1 cellular context compared by ENCODE assay signal in the genomic region with DNA sequence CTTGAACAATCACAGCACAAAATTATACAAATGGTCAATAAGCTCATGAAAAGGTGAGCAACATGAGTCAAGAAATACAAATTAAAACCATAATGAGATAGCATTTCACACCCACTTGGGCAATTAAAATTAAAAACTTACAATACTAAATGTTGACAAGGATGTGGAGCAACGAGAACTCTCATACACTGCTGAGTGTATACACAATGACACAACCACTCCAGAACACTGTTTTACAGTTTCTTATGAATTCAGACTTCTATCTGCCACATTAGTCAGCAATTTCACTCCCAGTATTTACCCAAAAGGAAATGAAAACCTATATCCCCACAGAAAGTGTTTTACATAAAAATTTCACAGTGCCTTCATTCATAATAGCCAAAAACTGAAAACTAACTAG.
TF ChIP-seq lines count a peak whose summit lies in the region.

No MANE protein-coding gene starts in this region.

TF ChIP-seq in GM12878, 131 proteins besides CTCF, POLR2A, EP300 and RAD21:
- TF ChIP-seq FOXM1 (IDR thresholded peaks at IDR 0.05; ENCODE audit: low read depth, low read length) (no peak), JUND (IDR thresholded peaks at IDR 0.05; ENCODE audit: low read depth, low read length) (no peak), SMARCA5 (IDR thresholded peaks at IDR 0.05) (no peak), SREBF1 (IDR thresholded peaks at IDR 0.05; ENCODE audit: low read length) (no peak), TARDBP (IDR thresholded peaks at IDR 0.05; ENCODE audit: borderline replicate concordance) (no peak), TCF12 (IDR thresholded peaks at IDR 0.05; ENCODE audit: low read depth, low read length) (no peak), IKZF2 (IDR thresholded peaks at IDR 0.05) (no peak), EGR1 (IDR thresholded peaks at IDR 0.05; ENCODE audit: borderline replicate concordance in 1 of 2, low read depth in 2 of 2, low read length in 2 of 2) (no peak), TCF7 (IDR thresholded peaks at IDR 0.05; ENCODE audit: borderline replicate concordance) (no peak)
- TF ChIP-seq, protein P1, sequence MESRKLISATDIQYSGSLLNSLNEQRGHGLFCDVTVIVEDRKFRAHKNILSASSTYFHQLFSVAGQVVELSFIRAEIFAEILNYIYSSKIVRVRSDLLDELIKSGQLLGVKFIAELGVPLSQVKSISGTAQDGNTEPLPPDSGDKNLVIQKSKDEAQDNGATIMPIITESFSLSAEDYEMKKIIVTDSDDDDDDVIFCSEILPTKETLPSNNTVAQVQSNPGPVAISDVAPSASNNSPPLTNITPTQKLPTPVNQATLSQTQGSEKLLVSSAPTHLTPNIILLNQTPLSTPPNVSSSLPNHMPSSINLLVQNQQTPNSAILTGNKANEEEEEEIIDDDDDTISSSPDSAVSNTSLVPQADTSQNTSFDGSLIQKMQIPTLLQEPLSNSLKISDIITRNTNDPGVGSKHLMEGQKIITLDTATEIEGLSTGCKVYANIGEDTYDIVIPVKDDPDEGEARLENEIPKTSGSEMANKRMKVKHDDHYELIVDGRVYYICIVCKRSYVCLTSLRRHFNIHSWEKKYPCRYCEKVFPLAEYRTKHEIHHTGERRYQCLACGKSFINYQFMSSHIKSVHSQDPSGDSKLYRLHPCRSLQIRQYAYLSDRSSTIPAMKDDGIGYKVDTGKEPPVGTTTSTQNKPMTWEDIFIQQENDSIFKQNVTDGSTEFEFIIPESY (IDR thresholded peaks at IDR 0.05): no peak
- TF ChIP-seq, protein P2, sequence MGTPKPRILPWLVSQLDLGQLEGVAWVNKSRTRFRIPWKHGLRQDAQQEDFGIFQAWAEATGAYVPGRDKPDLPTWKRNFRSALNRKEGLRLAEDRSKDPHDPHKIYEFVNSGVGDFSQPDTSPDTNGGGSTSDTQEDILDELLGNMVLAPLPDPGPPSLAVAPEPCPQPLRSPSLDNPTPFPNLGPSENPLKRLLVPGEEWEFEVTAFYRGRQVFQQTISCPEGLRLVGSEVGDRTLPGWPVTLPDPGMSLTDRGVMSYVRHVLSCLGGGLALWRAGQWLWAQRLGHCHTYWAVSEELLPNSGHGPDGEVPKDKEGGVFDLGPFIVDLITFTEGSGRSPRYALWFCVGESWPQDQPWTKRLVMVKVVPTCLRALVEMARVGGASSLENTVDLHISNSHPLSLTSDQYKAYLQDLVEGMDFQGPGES (IDR thresholded peaks at IDR 0.05): no peak
- TF ChIP-seq, protein P3, sequence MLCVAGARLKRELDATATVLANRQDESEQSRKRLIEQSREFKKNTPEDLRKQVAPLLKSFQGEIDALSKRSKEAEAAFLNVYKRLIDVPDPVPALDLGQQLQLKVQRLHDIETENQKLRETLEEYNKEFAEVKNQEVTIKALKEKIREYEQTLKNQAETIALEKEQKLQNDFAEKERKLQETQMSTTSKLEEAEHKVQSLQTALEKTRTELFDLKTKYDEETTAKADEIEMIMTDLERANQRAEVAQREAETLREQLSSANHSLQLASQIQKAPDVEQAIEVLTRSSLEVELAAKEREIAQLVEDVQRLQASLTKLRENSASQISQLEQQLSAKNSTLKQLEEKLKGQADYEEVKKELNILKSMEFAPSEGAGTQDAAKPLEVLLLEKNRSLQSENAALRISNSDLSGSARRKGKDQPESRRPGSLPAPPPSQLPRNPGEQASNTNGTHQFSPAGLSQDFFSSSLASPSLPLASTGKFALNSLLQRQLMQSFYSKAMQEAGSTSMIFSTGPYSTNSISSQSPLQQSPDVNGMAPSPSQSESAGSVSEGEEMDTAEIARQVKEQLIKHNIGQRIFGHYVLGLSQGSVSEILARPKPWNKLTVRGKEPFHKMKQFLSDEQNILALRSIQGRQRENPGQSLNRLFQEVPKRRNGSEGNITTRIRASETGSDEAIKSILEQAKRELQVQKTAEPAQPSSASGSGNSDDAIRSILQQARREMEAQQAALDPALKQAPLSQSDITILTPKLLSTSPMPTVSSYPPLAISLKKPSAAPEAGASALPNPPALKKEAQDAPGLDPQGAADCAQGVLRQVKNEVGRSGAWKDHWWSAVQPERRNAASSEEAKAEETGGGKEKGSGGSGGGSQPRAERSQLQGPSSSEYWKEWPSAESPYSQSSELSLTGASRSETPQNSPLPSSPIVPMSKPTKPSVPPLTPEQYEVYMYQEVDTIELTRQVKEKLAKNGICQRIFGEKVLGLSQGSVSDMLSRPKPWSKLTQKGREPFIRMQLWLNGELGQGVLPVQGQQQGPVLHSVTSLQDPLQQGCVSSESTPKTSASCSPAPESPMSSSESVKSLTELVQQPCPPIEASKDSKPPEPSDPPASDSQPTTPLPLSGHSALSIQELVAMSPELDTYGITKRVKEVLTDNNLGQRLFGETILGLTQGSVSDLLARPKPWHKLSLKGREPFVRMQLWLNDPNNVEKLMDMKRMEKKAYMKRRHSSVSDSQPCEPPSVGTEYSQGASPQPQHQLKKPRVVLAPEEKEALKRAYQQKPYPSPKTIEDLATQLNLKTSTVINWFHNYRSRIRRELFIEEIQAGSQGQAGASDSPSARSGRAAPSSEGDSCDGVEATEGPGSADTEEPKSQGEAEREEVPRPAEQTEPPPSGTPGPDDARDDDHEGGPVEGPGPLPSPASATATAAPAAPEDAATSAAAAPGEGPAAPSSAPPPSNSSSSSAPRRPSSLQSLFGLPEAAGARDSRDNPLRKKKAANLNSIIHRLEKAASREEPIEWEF (IDR thresholded peaks at IDR 0.05; ENCODE audit: insufficient replicate concordance, low read depth, low read length): no peak
- TF ChIP-seq, protein P4, sequence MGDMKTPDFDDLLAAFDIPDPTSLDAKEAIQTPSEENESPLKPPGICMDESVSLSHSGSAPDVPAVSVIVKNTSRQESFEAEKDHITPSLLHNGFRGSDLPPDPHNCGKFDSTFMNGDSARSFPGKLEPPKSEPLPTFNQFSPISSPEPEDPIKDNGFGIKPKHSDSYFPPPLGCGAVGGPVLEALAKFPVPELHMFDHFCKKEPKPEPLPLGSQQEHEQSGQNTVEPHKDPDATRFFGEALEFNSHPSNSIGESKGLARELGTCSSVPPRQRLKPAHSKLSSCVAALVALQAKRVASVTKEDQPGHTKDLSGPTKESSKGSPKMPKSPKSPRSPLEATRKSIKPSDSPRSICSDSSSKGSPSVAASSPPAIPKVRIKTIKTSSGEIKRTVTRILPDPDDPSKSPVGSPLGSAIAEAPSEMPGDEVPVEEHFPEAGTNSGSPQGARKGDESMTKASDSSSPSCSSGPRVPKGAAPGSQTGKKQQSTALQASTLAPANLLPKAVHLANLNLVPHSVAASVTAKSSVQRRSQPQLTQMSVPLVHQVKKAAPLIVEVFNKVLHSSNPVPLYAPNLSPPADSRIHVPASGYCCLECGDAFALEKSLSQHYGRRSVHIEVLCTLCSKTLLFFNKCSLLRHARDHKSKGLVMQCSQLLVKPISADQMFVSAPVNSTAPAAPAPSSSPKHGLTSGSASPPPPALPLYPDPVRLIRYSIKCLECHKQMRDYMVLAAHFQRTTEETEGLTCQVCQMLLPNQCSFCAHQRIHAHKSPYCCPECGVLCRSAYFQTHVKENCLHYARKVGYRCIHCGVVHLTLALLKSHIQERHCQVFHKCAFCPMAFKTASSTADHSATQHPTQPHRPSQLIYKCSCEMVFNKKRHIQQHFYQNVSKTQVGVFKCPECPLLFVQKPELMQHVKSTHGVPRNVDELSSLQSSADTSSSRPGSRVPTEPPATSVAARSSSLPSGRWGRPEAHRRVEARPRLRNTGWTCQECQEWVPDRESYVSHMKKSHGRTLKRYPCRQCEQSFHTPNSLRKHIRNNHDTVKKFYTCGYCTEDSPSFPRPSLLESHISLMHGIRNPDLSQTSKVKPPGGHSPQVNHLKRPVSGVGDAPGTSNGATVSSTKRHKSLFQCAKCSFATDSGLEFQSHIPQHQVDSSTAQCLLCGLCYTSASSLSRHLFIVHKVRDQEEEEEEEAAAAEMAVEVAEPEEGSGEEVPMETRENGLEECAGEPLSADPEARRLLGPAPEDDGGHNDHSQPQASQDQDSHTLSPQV (IDR thresholded peaks at IDR 0.05): no peak
